ENCODE assay signal across 8 cellular contexts in genomic region chr9:83707768-83708514, GRCh38. TPM values are rescaled to one million over a fixed set of nuclear protein-coding genes. Genes with fewer than 3 reads are reported as not detected.
DNase-seq lines count a peak whose midpoint lies in the region; ATAC-seq and TF ChIP-seq lines count a peak whose summit lies in the region.

Gene UBQLN1 (minus strand): TSS chr9:83707958. CDS start chr9:83707679, 279 bp downstream.

- DNase-seq in DMS79 (lab: John Stamatoyannopoulos, UW), result peak; percentile 61
- DNase-seq in Panc1 (ENCODE audit: low read depth, low spot score), result peak; percentile 54
- DNase-seq in activated T-cell treated with anti-CD3 and anti-CD28 coated beads, Interleukin-2, amount 50 U/mL, for 4 hours, result peak; percentile 88
- peak; percentile 83 to 85 for DNase-seq in stimulated activated CD8-positive, alpha-beta memory T cell treated with anti-CD3 and anti-CD28 coated beads, Interleukin-7, amount 100 ng/mL, for 1 hour (ENCODE audit: low read depth in 2 of 2)

- peak within 1 kb of the TSS; percentile 86 for H3K4me2 ChIP-seq in KMS-11

- intact Hi-C loops in Panc1 (cut with micrococcal nuclease; ENCODE audit: unreplicated experiment), result no loop called here

- H2AFZ ChIP-seq in KMS-11 (ENCODE audit: low read depth), result peak within 1 kb of the TSS; percentile 87

- CTCF ChIA-PET in Panc1 (lab: Charles Lee), result no interaction called here

- peaks cover 13% of the 10 kb centered on the region for H3K36me3 Mint-ChIP-seq in activated T-cell treated with anti-CD3 and anti-CD28 coated beads, Interleukin-2, amount 50 U/mL, for 4 hours (ENCODE audit: insufficient read depth)

- H3K9me3 ChIP-seq in Panc1 (ENCODE audit: control insufficient read depth, insufficient read depth, low read depth, low read length) (no peaks in the 10 kb centered on the region), muscle layer of colon (ENCODE audit: low read length) (no peaks in the 10 kb centered on the region)

- no TSS peak for BruUV-seq in Panc1 (replicated peaks; lab: Mats Ljungman, UMichigan)

- H3K4me3 Mint-ChIP-seq in activated T-cell treated with anti-CD3 and anti-CD28 coated beads, Interleukin-2, amount 50 U/mL, for 4 hours, result peak within 1 kb of the TSS; percentile 92

- H3K9ac ChIP-seq in KMS-11 (peak within 1 kb of the TSS; percentile 99), muscle layer of colon (ENCODE audit: low read length) (peak within 1 kb of the TSS; percentile 79)

- H3K36me3 ChIP-seq in KMS-11 (ENCODE audit: insufficient read depth) (no peaks in the 10 kb centered on the region), Panc1 (ENCODE audit: control insufficient read depth, insufficient read depth, low read length) (no peaks in the 10 kb centered on the region; the same call in 1 of the 2 replicates), muscle layer of colon (ENCODE audit: insufficient read depth, low read length) (no peaks in the 10 kb centered on the region)

- in situ Hi-C loops in Panc1 (cut with HindIII; ENCODE audit: low pct_unique_long_range_greater_than_20kb, low sequenced_read_pairs), result no loop called here

- TF ChIP-seq CTCF in KMS-11 (conservative IDR thresholded peaks at IDR 0.05; ENCODE audit: low read depth, low read length) (no peak), Panc1 (IDR thresholded peaks at IDR 0.05) (no peak)

- ATAC-seq in GM21786 (IDR thresholded peaks at IDR 0.05; ENCODE audit: unreplicated experiment) (peak; percentile 68), Panc1 (peak; percentile 93), esophagus mucosa (peak; percentile 93)
- peak; percentile 77 to 81 for ATAC-seq in activated T-cell treated with anti-CD3 and anti-CD28 coated beads, Interleukin-2, amount 50 U/mL, for 4 hours

- H3K79me2 ChIP-seq in KMS-11 (ENCODE audit: insufficient read depth, low read depth), result peaks cover 47% of the 10 kb centered on the region

- peaks cover 41% of the 10 kb centered on the region for H3K4me1 Mint-ChIP-seq in activated T-cell treated with anti-CD3 and anti-CD28 coated beads, Interleukin-2, amount 50 U/mL, for 4 hours (ENCODE audit: low read depth)

- no peaks in the 10 kb centered on the region for H3K9me3 Mint-ChIP-seq in activated T-cell treated with anti-CD3 and anti-CD28 coated beads, Interleukin-2, amount 50 U/mL, for 4 hours

- no peaks in the 10 kb centered on the region for H3K27me3 ChIP-seq in KMS-11 (ENCODE audit: insufficient read depth, low read depth)
- H3K27me3 ChIP-seq in Panc1 (ENCODE audit: control insufficient read depth, insufficient read depth, low read length), result no peaks in the 10 kb centered on the region
- H3K27me3 ChIP-seq in muscle layer of colon (ENCODE audit: control insufficient read depth in 1 of 2, insufficient read depth in 2 of 2, low read length in 2 of 2), result no peaks in the 10 kb centered on the region

- peaks cover 31% of the 10 kb centered on the region for H3K4me1 ChIP-seq in KMS-11 (ENCODE audit: low read depth, poor library complexity, severe bottlenecking)
- peaks cover 5% of the 10 kb centered on the region for H3K4me1 ChIP-seq in Panc1 (ENCODE audit: control insufficient read depth, insufficient read depth, low read length)
- H3K4me1 ChIP-seq in muscle layer of colon (ENCODE audit: insufficient read depth, low read length), result peaks cover 21% of the 10 kb centered on the region

- POLR2A ChIA-PET in Panc1 (lab: Charles Lee), result no interaction called here

- H4K20me1 ChIP-seq in KMS-11 (ENCODE audit: insufficient read depth), result peaks cover 26% of the 10 kb centered on the region

- H3K27me3 Mint-ChIP-seq in activated T-cell treated with anti-CD3 and anti-CD28 coated beads, Interleukin-2, amount 50 U/mL, for 4 hours (ENCODE audit: low read depth), result no peaks in the 10 kb centered on the region

- H3K4me3 ChIP-seq in KMS-11 (IDR thresholded peaks at IDR 0.05; ENCODE audit: insufficient read depth, low read depth, low read length) (no peak within 1 kb of the TSS), Panc1 (ENCODE audit: low read depth in 2 of 2, low read length in 2 of 2) (peak within 1 kb of the TSS; percentile 85 to 92), muscle layer of colon (ENCODE audit: low read depth in 1 of 2, low read length in 2 of 2) (peak within 1 kb of the TSS; percentile 85 to 94)

- H3K27ac ChIP-seq in KMS-11 (peak within 1 kb of the TSS; percentile 99), Panc1 (ENCODE audit: low read length) (peak within 1 kb of the TSS; percentile 78), muscle layer of colon (ENCODE audit: low read depth, low read length) (peak within 1 kb of the TSS; percentile 94)

RNA-seq across cellular contexts. Expression of gene UBQLN1, which starts in this region (rescaled TPM):
- total RNA-seq in Panc1 (2021; ENCODE audit: unreplicated experiment) (92.8 TPM), esophagus mucosa (83.3 TPM)
- polyA plus RNA-seq in Panc1 (2012; ENCODE audit: insufficient read length), result 75.0 TPM
- 100 to 1,000 TPM; 135 to 158 (median 138) TPM for total RNA-seq in activated T-cell treated with anti-CD3 and anti-CD28 coated beads, Interleukin-2, amount 50 U/mL, for 4 hours
